In genomic region chr16:89687092-89687940, GRCh38 we compare ENCODE assay signal across 8 cellular contexts. TPM values are rescaled to one million over a fixed set of nuclear protein-coding genes. Genes with fewer than 3 reads are reported as not detected.
A peak's percentile ranks its signal among the peaks of the same experiment; 100 is the strongest.
DNase-seq lines count a peak whose midpoint lies in the region; ATAC-seq, FAIRE-seq and TF ChIP-seq lines count a peak whose summit lies in the region.

No MANE protein-coding gene starts in this region.

- peak; percentile 33 to 37 for ATAC-seq in activated T-cell treated with anti-CD3 and anti-CD28 coated beads, Interleukin-2, amount 50 U/mL, for 72 hours (replicated peaks in 1 of 2)
- ATAC-seq in K562: peak; percentile 74

- FAIRE-seq in K562 (lab: Jason Lieb, UNC): peak; percentile 75

- H3K9me3 ChIP-seq in HAP-1 (peaks cover 10% of the 10 kb centered on the region), K562 (replicated peaks; ENCODE audit: control insufficient read depth, insufficient read depth, low read depth, low read length) (0 out of 2 replicates have a peak, but pooled peaks cover 3% of the 10 kb centered on the region)

- no peak for TF ChIP-seq POLR2A in K562 (conservative IDR thresholded peaks at IDR 0.05)

- H3K4me1 ChIP-seq in HAP-1 (peaks cover 7% of the 10 kb centered on the region), K562 (replicated peaks in 1 of 2; ENCODE audit: control insufficient read depth in 2 of 2, insufficient read depth in 2 of 2, low read length in 2 of 2) (peaks cover 6 to 33% of the 10 kb centered on the region in 2 experiments)

- H3K27ac Mint-ChIP-seq in activated T-cell treated with anti-CD3 and anti-CD28 coated beads, Interleukin-2, amount 50 U/mL, for 72 hours: peak overlapping the region; percentile 72
- H3K27ac Mint-ChIP-seq in stimulated activated naive CD8-positive, alpha-beta T cell treated with anti-CD3 and anti-CD28 coated beads, Interleukin-15, Interleukin-2, amounts not matched to agents 100 ng/mL and 50 ng/mL, for 24 hours: peak overlapping the region; percentile 89

- H3K4me1 Mint-ChIP-seq in activated T-cell treated with anti-CD3 and anti-CD28 coated beads, Interleukin-2, amount 50 U/mL, for 72 hours (ENCODE audit: low read depth): peaks cover 20% of the 10 kb centered on the region
- H3K4me1 Mint-ChIP-seq in stimulated activated naive CD8-positive, alpha-beta T cell treated with anti-CD3 and anti-CD28 coated beads, Interleukin-15, Interleukin-2, amounts not matched to agents 100 ng/mL and 50 ng/mL, for 24 hours (ENCODE audit: low read depth): peaks cover 19% of the 10 kb centered on the region

- in situ Hi-C loops in HAP-1 (cut with MboI; ENCODE audit: low sequenced_read_pairs) (no loop called here), K562 (cut with MboI) (no loop called here)

- H3K9me1 ChIP-seq in K562 (ENCODE audit: control insufficient read depth, insufficient read depth, low read length): no peaks in the 10 kb centered on the region

- CTCF ChIA-PET in K562 (lab: Yijun Ruan, JAX; ENCODE audit: low intra/inter-chr PET ratio): no interaction called here

- no peak for TF ChIP-seq RAD21 in K562 (CRISPR knock-in tag; conservative IDR thresholded peaks at IDR 0.05 in 1 of 2, IDR thresholded peaks at IDR 0.05 in 1 of 2)

- H3K4me3 Mint-ChIP-seq in activated T-cell treated with anti-CD3 and anti-CD28 coated beads, Interleukin-2, amount 50 U/mL, for 72 hours: peak overlapping the region; percentile 95 to 98
- H3K4me3 Mint-ChIP-seq in stimulated activated naive CD8-positive, alpha-beta T cell treated with anti-CD3 and anti-CD28 coated beads, Interleukin-15, Interleukin-2, amounts not matched to agents 100 ng/mL and 50 ng/mL, for 24 hours: peak overlapping the region; percentile 90

- H3K4me2 ChIP-seq in K562 (ENCODE audit: insufficient read depth, low read length): peak overlapping the region; percentile 93

- H4K20me1 ChIP-seq in K562 (replicated peaks; ENCODE audit: control insufficient read depth, insufficient read depth, low read length): 0 out of 2 replicates have a peak, but pooled peaks cover 7% of the 10 kb centered on the region

- peak overlapping the region; percentile 68 for H3K4me3 ChIP-seq in HAP-1
- peak overlapping the region; percentile 93 for H3K4me3 ChIP-seq in K562
- peak overlapping the region; percentile 91 for H3K4me3 ChIP-seq in kidney epithelial cell (ENCODE audit: low read depth, low read length)

- H3K27me3 ChIP-seq in HAP-1 (ENCODE audit: low read depth) (no peaks in the 10 kb centered on the region), K562 (ENCODE audit: control insufficient read depth in 2 of 2, insufficient read depth in 2 of 2, low read length in 2 of 2) (no peaks in the 10 kb centered on the region), kidney epithelial cell (ENCODE audit: control insufficient read depth, insufficient read depth, low read length) (no peaks in the 10 kb centered on the region)

- TSS peak; percentile 64 for BruUV-seq in K562 (replicated peaks; lab: Mats Ljungman, UMichigan)

- peaks cover 2 to 5% of the 10 kb centered on the region in 2 donors for H3K36me3 Mint-ChIP-seq in activated T-cell treated with anti-CD3 and anti-CD28 coated beads, Interleukin-2, amount 50 U/mL, for 72 hours (ENCODE audit: insufficient read depth in 2 of 2)
- peaks cover 19% of the 10 kb centered on the region for H3K36me3 Mint-ChIP-seq in stimulated activated naive CD8-positive, alpha-beta T cell treated with anti-CD3 and anti-CD28 coated beads, Interleukin-15, Interleukin-2, amounts not matched to agents 100 ng/mL and 50 ng/mL, for 24 hours (ENCODE audit: low read depth)

- H3K36me3 ChIP-seq in HAP-1 (replicated peaks): peaks cover 22% of the 10 kb centered on the region
- peaks cover 40% of the 10 kb centered on the region; the same call in 2 of the 3 replicates for H3K36me3 ChIP-seq in K562 (ENCODE audit: control insufficient read depth, insufficient read depth, low read length)
- H3K36me3 ChIP-seq in kidney epithelial cell (ENCODE audit: control insufficient read depth, insufficient read depth, low read length): peaks cover 1% of the 10 kb centered on the region

- peak overlapping the region; percentile 92 to 96 for H3K9ac ChIP-seq in K562 (ENCODE audit: insufficient read depth in 1 of 2, low read depth in 2 of 2, low read length in 2 of 2)

- DNase-seq in activated T-cell treated with anti-CD3 and anti-CD28 coated beads, Interleukin-2, amount 50 U/mL, for 72 hours: peak; percentile 27 to 29
- no peak for DNase-seq in activated T-cell treated with anti-CD3 and anti-CD28 coated beads, Interleukin-2, amount 50 U/mL, for 48 hours
- DNase-seq in HAP-1 (ENCODE audit: low spot score in 2 of 2) (peak in 1 of 2 experiments; percentile 46), LoVo (ENCODE audit: low spot score) (peak; percentile 78), K562 (ENCODE audit: extremely low read depth in 1 of 4, low spot score in 3 of 4) (peak; percentile 41 to 55 (median 50)), kidney epithelial cell (ENCODE audit: low read depth) (peak; percentile 77), T-helper 9 cell (no peak)

- H3K9me3 Mint-ChIP-seq in activated T-cell treated with anti-CD3 and anti-CD28 coated beads, Interleukin-2, amount 50 U/mL, for 72 hours: no peaks in the 10 kb centered on the region
- H3K9me3 Mint-ChIP-seq in stimulated activated naive CD8-positive, alpha-beta T cell treated with anti-CD3 and anti-CD28 coated beads, Interleukin-15, Interleukin-2, amounts not matched to agents 100 ng/mL and 50 ng/mL, for 24 hours: no peaks in the 10 kb centered on the region

- intact Hi-C loops in K562 (cut with micrococcal nuclease): no loop called here

- no peaks in the 10 kb centered on the region for H3K27me3 Mint-ChIP-seq in activated T-cell treated with anti-CD3 and anti-CD28 coated beads, Interleukin-2, amount 50 U/mL, for 72 hours (ENCODE audit: low read depth)
- H3K27me3 Mint-ChIP-seq in stimulated activated naive CD8-positive, alpha-beta T cell treated with anti-CD3 and anti-CD28 coated beads, Interleukin-15, Interleukin-2, amounts not matched to agents 100 ng/mL and 50 ng/mL, for 24 hours: no peaks in the 10 kb centered on the region

- no peak for TF ChIP-seq EP300 in K562 (IDR thresholded peaks at IDR 0.05; ENCODE audit: low read length)

- peak overlapping the region; percentile 97 for H3K27ac ChIP-seq in K562 (ENCODE audit: extremely low read depth, low read depth, low read length)

- peaks cover 25% of the 10 kb centered on the region for H3K79me2 ChIP-seq in K562 (ENCODE audit: control insufficient read depth, insufficient read depth, low read length)

- TF ChIP-seq CTCF in K562 (IDR thresholded peaks at IDR 0.05 in 2 of 3, conservative IDR thresholded peaks at IDR 0.05 in 1 of 3; ENCODE audit: insufficient read depth in 2 of 3, low read depth in 1 of 3, low read length in 3 of 3): 0 out of 6 replicates have a peak, but pooled peaks of 1 of the 3 experiments have one; percentile 5
- peak; percentile 20 for TF ChIP-seq CTCF in kidney epithelial cell (IDR thresholded peaks at IDR 0.05; ENCODE audit: insufficient read depth, low read length, poor library complexity, severe bottlenecking)

- 6% methylated on average over 42 of the region's 42 CpGs for WGBS in K562 (ENCODE audit: insufficient coverage, low coverage, missing lambda C conversion rate)

- POLR2A ChIA-PET in K562 (lab: Yijun Ruan, JAX): interaction anchor here (0.6 to 1.5 kb wide), 8 partner anchors 8 to 123 kb away, joined by 3 to 16 read pairs (median 4); no protein-coding TSS in a partner anchor

- H2AFZ ChIP-seq in K562 (ENCODE audit: low read depth, low read length): peak overlapping the region; percentile 68

RNA-seq across cellular contexts. Expression of gene CDK10, which starts 0.8 kb away (rescaled TPM):
- total RNA-seq in activated T-cell treated with anti-CD3 and anti-CD28 coated beads, Interleukin-2, amount 50 U/mL, for 72 hours: 10 to 100 TPM; 66.6 to 83.2 TPM
- 275 and 586 TPM in 2 replicates for total RNA-seq in K562 (2011; cell fraction: chromatin; rRNA removed; ENCODE audit: low replicate concordance)
- 284 and 289 TPM in 2 replicates for total RNA-seq in K562 (2011; cell fraction: nucleolus; rRNA removed)
- 252 and 255 TPM in 2 replicates for total RNA-seq in K562 (2011; cell fraction: nucleoplasm; rRNA removed)
- total RNA-seq in K562 (2014; rRNA removed): 40.1 and 55.8 TPM in 2 replicates
- total RNA-seq in K562 (2014; rRNA removed; fragmentation: Illumina TruSeq; extraction: Trizol): 25.5 and 34.8 TPM in 2 replicates
- 35.8 and 40.3 TPM in 2 replicates for total RNA-seq in K562 (2015; rRNA removed; fragmentation: Illumina TruSeq; extraction: Trizol)
- 65.1 and 75.4 TPM in 2 replicates for total RNA-seq in K562 (2021)
- 55.9 and 77.3 TPM in 2 replicates for polyA plus RNA-seq in K562 (2011; rRNA removed)
- 39.7 and 56.1 TPM in 2 replicates for polyA plus RNA-seq in K562 (2011; cell fraction: cytosol; rRNA removed)
- polyA plus RNA-seq in K562 (2011; cell fraction: nucleus; rRNA removed): 756 and 811 TPM in 2 replicates
- 45.3 and 62.2 TPM in 2 replicates for polyA plus RNA-seq in K562 (2012)
- 38.0 and 46.5 TPM in 2 replicates for polyA plus RNA-seq in K562 (2014; fragmentation: Illumina TruSeq; extraction: Trizol)
- 1 to 10 TPM; 2.0 to 3.3 TPM for polyA plus RNA-seq in K562 (2014; fragmentation: Nextera tagmentation; extraction: Ambion mirVana)
- 75.0 and 85.1 TPM in 2 replicates for polyA plus RNA-seq in K562 (2014; rRNA removed)
- polyA minus RNA-seq in K562 (2011; rRNA and poly(A)+ RNA removed): 21.7 and 25.8 TPM in 2 replicates
- polyA minus RNA-seq in K562 (2011; cell fraction: cytosol; rRNA and poly(A)+ RNA removed): 16.0 and 16.3 TPM in 2 replicates
- 56.4 and 75.0 TPM in 2 replicates for polyA minus RNA-seq in K562 (2011; cell fraction: nucleus; rRNA and poly(A)+ RNA removed)
- total RNA-seq in kidney epithelial cell: 50.5 and 61.5 TPM in 2 replicates

RNA-seq across cellular contexts. Expression of gene SPATA2L, which starts 14.2 kb away (rescaled TPM):
- 1 to 10 TPM; 6.1 to 6.5 TPM for total RNA-seq in activated T-cell treated with anti-CD3 and anti-CD28 coated beads, Interleukin-2, amount 50 U/mL, for 72 hours
- total RNA-seq in K562 (2011; cell fraction: chromatin; rRNA removed; ENCODE audit: low replicate concordance): 4.8 and 30.8 TPM in 2 replicates
- 32.7 and 32.9 TPM in 2 replicates for total RNA-seq in K562 (2011; cell fraction: nucleolus; rRNA removed)
- 10.5 and 10.9 TPM in 2 replicates for total RNA-seq in K562 (2011; cell fraction: nucleoplasm; rRNA removed)
- total RNA-seq in K562 (2014; rRNA removed): 17.0 and 19.7 TPM in 2 replicates
- total RNA-seq in K562 (2014; rRNA removed; fragmentation: Illumina TruSeq; extraction: Trizol): 0.26 and 0.47 TPM in 2 replicates
- 4.3 and 5.1 TPM in 2 replicates for total RNA-seq in K562 (2015; rRNA removed; fragmentation: Illumina TruSeq; extraction: Trizol)
- 19.2 and 19.4 TPM in 2 replicates for total RNA-seq in K562 (2021)
- polyA plus RNA-seq in K562 (2011; rRNA removed): 4.0 and 4.5 TPM in 2 replicates
- 5.7 and 25.8 TPM in 2 replicates for polyA plus RNA-seq in K562 (2011; cell fraction: cytosol; rRNA removed)
- polyA plus RNA-seq in K562 (2011; cell fraction: nucleus; rRNA removed): 10.9 and 25.7 TPM in 2 replicates
- polyA plus RNA-seq in K562 (2012): 11.3 and 11.6 TPM in 2 replicates
- polyA plus RNA-seq in K562 (2014; fragmentation: Illumina TruSeq; extraction: Trizol): 1.1 and 3.7 TPM in 2 replicates
- polyA plus RNA-seq in K562 (2014; fragmentation: Nextera tagmentation; extraction: Ambion mirVana): under 1 TPM in 1 of 2 experiments, not detected in 1; 0.13 TPM
- polyA plus RNA-seq in K562 (2014; rRNA removed): 11.5 and 15.2 TPM in 2 replicates
- polyA minus RNA-seq in K562 (2011; rRNA and poly(A)+ RNA removed): 0.33 and 1.8 TPM in 2 replicates
- polyA minus RNA-seq in K562 (2011; cell fraction: cytosol; rRNA and poly(A)+ RNA removed): 7.8 and 11.9 TPM in 2 replicates
- polyA minus RNA-seq in K562 (2011; cell fraction: nucleus; rRNA and poly(A)+ RNA removed): 5.7 and 11.7 TPM in 2 replicates
- total RNA-seq in kidney epithelial cell: 24.0 and 28.8 TPM in 2 replicates

RNA-seq across cellular contexts. Expression of gene SPATA33, which starts 29.7 kb away (rescaled TPM):
- 10 to 100 TPM in 1 of 2 donors, 1 to 10 TPM in 1; 10.0 to 12.1 TPM for total RNA-seq in activated T-cell treated with anti-CD3 and anti-CD28 coated beads, Interleukin-2, amount 50 U/mL, for 72 hours
- 39.5 and 51.6 TPM in 2 replicates for total RNA-seq in K562 (2011; cell fraction: chromatin; rRNA removed; ENCODE audit: low replicate concordance)
- 25.5 and 30.5 TPM in 2 replicates for total RNA-seq in K562 (2011; cell fraction: nucleolus; rRNA removed)
- 30.6 and 33.0 TPM in 2 replicates for total RNA-seq in K562 (2011; cell fraction: nucleoplasm; rRNA removed)
- total RNA-seq in K562 (2014; rRNA removed) (9.7 and 14.0 TPM in 2 replicates), K562 (2014; rRNA removed; fragmentation: Illumina TruSeq; extraction: Trizol) (10.5 and 11.8 TPM in 2 replicates), K562 (2015; rRNA removed; fragmentation: Illumina TruSeq; extraction: Trizol) (11.2 and 14.9 TPM in 2 replicates), K562 (2021) (18.2 and 19.7 TPM in 2 replicates), kidney epithelial cell (6.6 and 10.0 TPM in 2 replicates)
- polyA plus RNA-seq in K562 (2011; rRNA removed) (9.8 and 11.8 TPM in 2 replicates), K562 (2014; fragmentation: Illumina TruSeq; extraction: Trizol) (15.6 and 20.0 TPM in 2 replicates), K562 (2014; fragmentation: Nextera tagmentation; extraction: Ambion mirVana) (1 to 10 TPM; 4.0 to 5.4 TPM), K562 (2014; rRNA removed) (16.4 and 18.1 TPM in 2 replicates)
- polyA plus RNA-seq in K562 (2011; cell fraction: cytosol; rRNA removed): 10.3 and 12.0 TPM in 2 replicates
- 26.2 and 27.8 TPM in 2 replicates for polyA plus RNA-seq in K562 (2011; cell fraction: nucleus; rRNA removed)
- 13.1 and 14.5 TPM in 2 replicates for polyA plus RNA-seq in K562 (2012)
- polyA minus RNA-seq in K562 (2011; rRNA and poly(A)+ RNA removed): 7.6 and 7.7 TPM in 2 replicates
- 4.0 and 5.6 TPM in 2 replicates for polyA minus RNA-seq in K562 (2011; cell fraction: cytosol; rRNA and poly(A)+ RNA removed)
- polyA minus RNA-seq in K562 (2011; cell fraction: nucleus; rRNA and poly(A)+ RNA removed): 6.1 and 8.0 TPM in 2 replicates

RNA-seq across cellular contexts. Expression of gene CHMP1A, which starts 29.8 kb away (rescaled TPM):
- total RNA-seq in activated T-cell treated with anti-CD3 and anti-CD28 coated beads, Interleukin-2, amount 50 U/mL, for 72 hours: 10 to 100 TPM; 65.0 to 68.1 TPM
- total RNA-seq in K562 (2011; cell fraction: chromatin; rRNA removed; ENCODE audit: low replicate concordance): 34.5 and 132 TPM in 2 replicates
- 88.4 and 95.0 TPM in 2 replicates for total RNA-seq in K562 (2011; cell fraction: nucleolus; rRNA removed)
- 50.6 and 56.7 TPM in 2 replicates for total RNA-seq in K562 (2011; cell fraction: nucleoplasm; rRNA removed)
- total RNA-seq in K562 (2014; rRNA removed) (64.5 and 76.7 TPM in 2 replicates), K562 (2014; rRNA removed; fragmentation: Illumina TruSeq; extraction: Trizol) (17.2 and 22.0 TPM in 2 replicates), K562 (2015; rRNA removed; fragmentation: Illumina TruSeq; extraction: Trizol) (45.4 and 48.3 TPM in 2 replicates), K562 (2021) (79.6 and 79.9 TPM in 2 replicates), kidney epithelial cell (96.8 and 126 TPM in 2 replicates)
- polyA plus RNA-seq in K562 (2011; rRNA removed) (45.2 and 53.9 TPM in 2 replicates), K562 (2014; fragmentation: Illumina TruSeq; extraction: Trizol) (40.9 and 55.6 TPM in 2 replicates), K562 (2014; fragmentation: Nextera tagmentation; extraction: Ambion mirVana) (1 to 10 TPM in 1 of 2 experiments, under 1 TPM in 1; 0.83 to 3.3 TPM), K562 (2014; rRNA removed) (74.2 and 83.1 TPM in 2 replicates)
- 58.4 and 113 TPM in 2 replicates for polyA plus RNA-seq in K562 (2011; cell fraction: cytosol; rRNA removed)
- 80.8 and 127 TPM in 2 replicates for polyA plus RNA-seq in K562 (2011; cell fraction: nucleus; rRNA removed)
- polyA plus RNA-seq in K562 (2012): 49.1 and 58.8 TPM in 2 replicates
- 20.8 and 35.5 TPM in 2 replicates for polyA minus RNA-seq in K562 (2011; rRNA and poly(A)+ RNA removed)
- polyA minus RNA-seq in K562 (2011; cell fraction: cytosol; rRNA and poly(A)+ RNA removed): 45.2 and 46.4 TPM in 2 replicates
- 19.0 and 21.8 TPM in 2 replicates for polyA minus RNA-seq in K562 (2011; cell fraction: nucleus; rRNA and poly(A)+ RNA removed)

RNA-seq across cellular contexts. Expression of gene VPS9D1, which starts 33.4 kb away (rescaled TPM):
- total RNA-seq in activated T-cell treated with anti-CD3 and anti-CD28 coated beads, Interleukin-2, amount 50 U/mL, for 72 hours: 1 to 10 TPM; 4.7 to 6.5 TPM
- total RNA-seq in K562 (2011; cell fraction: chromatin; rRNA removed; ENCODE audit: low replicate concordance): 5.2 and 13.2 TPM in 2 replicates
- total RNA-seq in K562 (2011; cell fraction: nucleolus; rRNA removed): 9.5 and 9.9 TPM in 2 replicates
- total RNA-seq in K562 (2011; cell fraction: nucleoplasm; rRNA removed): 4.3 and 4.5 TPM in 2 replicates
- 2.9 and 3.0 TPM in 2 replicates for total RNA-seq in K562 (2014; rRNA removed)
- total RNA-seq in K562 (2014; rRNA removed; fragmentation: Illumina TruSeq; extraction: Trizol): 0.26 and 0.33 TPM in 2 replicates
- total RNA-seq in K562 (2015; rRNA removed; fragmentation: Illumina TruSeq; extraction: Trizol): 0.58 and 0.94 TPM in 2 replicates
- 3.1 and 3.7 TPM in 2 replicates for total RNA-seq in K562 (2021)
- polyA plus RNA-seq in K562 (2011; rRNA removed): 0.95 and 2.9 TPM in 2 replicates
- polyA plus RNA-seq in K562 (2011; cell fraction: cytosol; rRNA removed): 1.3 and 3.5 TPM in 2 replicates
- 9.4 and 15.9 TPM in 2 replicates for polyA plus RNA-seq in K562 (2011; cell fraction: nucleus; rRNA removed)
- 4.5 and 13.7 TPM in 2 replicates for polyA plus RNA-seq in K562 (2012)
- 1.1 and 2.7 TPM in 2 replicates for polyA plus RNA-seq in K562 (2014; fragmentation: Illumina TruSeq; extraction: Trizol)
- polyA plus RNA-seq in K562 (2014; fragmentation: Nextera tagmentation; extraction: Ambion mirVana): 1 to 10 TPM; 1.0 to 1.4 TPM
- polyA plus RNA-seq in K562 (2014; rRNA removed): 3.0 and 3.5 TPM in 2 replicates
- polyA minus RNA-seq in K562 (2011; rRNA and poly(A)+ RNA removed): 0.42 and 0.66 TPM in 2 replicates
- polyA minus RNA-seq in K562 (2011; cell fraction: cytosol; rRNA and poly(A)+ RNA removed): 1.8 and 2.7 TPM in 2 replicates
- polyA minus RNA-seq in K562 (2011; cell fraction: nucleus; rRNA and poly(A)+ RNA removed): 2.7 and 2.9 TPM in 2 replicates
- total RNA-seq in kidney epithelial cell: 5.1 and 9.3 TPM in 2 replicates

Comparison
In these comparisons a context has a peak if more than half of its experiments do, and no peak if none do; other contexts are left out.
1. DNase-seq: peak in activated T-cell treated with anti-CD3 and anti-CD28 coated beads, Interleukin-2, amount 50 U/mL, for 72 hours (2 of 2), LoVo (single experiment), K562 (4 of 4) and kidney epithelial cell (single experiment); none in activated T-cell treated with anti-CD3 and anti-CD28 coated beads, Interleukin-2, amount 50 U/mL, for 48 hours (0 of 2) and T-helper 9 cell (single experiment).
2. Peak in every context shown above with its lines, with median percentiles within 50 percentile points of each other: H3K4me3 ChIP-seq.